In the genomic region with DNA sequence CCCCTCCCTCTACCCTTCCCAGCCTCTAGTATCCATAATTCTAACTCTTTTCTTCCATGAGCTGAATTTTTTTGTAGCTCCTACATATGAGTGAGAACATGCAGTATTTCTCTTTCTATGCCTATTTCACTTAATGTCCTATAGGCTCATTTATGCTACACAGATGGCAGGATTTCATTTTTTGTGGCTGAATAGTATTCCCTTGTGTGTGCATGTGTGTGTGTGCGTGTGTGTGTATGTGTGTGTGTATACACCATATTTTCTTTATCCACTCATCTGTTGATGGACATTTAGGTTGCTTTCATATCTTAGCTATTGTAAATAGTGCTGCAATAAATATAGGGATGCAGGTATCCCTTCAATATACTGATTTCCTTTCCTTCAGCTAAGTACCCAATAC, we compare ENCODE assay signal across 32 cellular contexts.
"Had no signal": no experiment of that assay in that cellular context is flagged by ENCODE, and none has a peak within 500 bp of the region (broad histone marks: within the 10 kb centered on the region; RNA-seq: fewer than 3 reads in every experiment).

No MANE protein-coding gene starts in this region.

- FAIRE-seq: bronchial epithelial cell, colon had no signal

- H3K27ac ChIP-seq: adrenal gland, body of pancreas, brain microvascular endothelial cell, breast epithelium, cardiac muscle cell had no signal

- ATAC-seq: activated naive CD4-positive, alpha-beta T cell treated with anti-CD3 and anti-CD28 coated beads, Interleukin-2, amount 50 U/mL, for 72 hours; activated naive CD8-positive, alpha-beta T cell treated with anti-CD3 and anti-CD28 coated beads, Interleukin-2, amount 50 U/mL, for 24 hours; activated T-cell treated with anti-CD3 and anti-CD28 coated beads, Interleukin-2, amount 50 U/mL, for 4 hours; activated T-cell treated with anti-CD3 and anti-CD28 coated beads, Interleukin-2, amount 50 U/mL, for 72 hours; activated T-helper 17 cell treated with anti-CD3 and anti-CD28 coated beads, Interleukin-2, amount 50 U/mL, for 72 hours; body of pancreas had no signal

- H3K9me3 ChIP-seq: adrenal gland, body of pancreas had no signal

- H3K36me3 ChIP-seq: adrenal gland, ascending aorta, brain microvascular endothelial cell, breast epithelium, cardiac muscle cell had no signal

- H3K4me1 ChIP-seq: adrenal gland, ascending aorta, body of pancreas, breast epithelium had no signal

- H3K4me3 ChIP-seq: adrenal gland, ascending aorta, body of pancreas, breast epithelium, cardiac muscle cell had no signal

- DNase-seq: activated effector memory CD4-positive, alpha-beta T cell treated with anti-CD3 and anti-CD28 coated beads, Interleukin-2, amount 50 U/mL, for 16 hours; activated effector memory CD4-positive, alpha-beta T cell treated with Interleukin-2 at 50 U/mL for 16 hours; activated gamma-delta T cell; activated gamma-delta T cell treated with Interleukin-2 at 50 U/mL for 16 hours; activated naive CD4-positive, alpha-beta T cell; activated naive CD4-positive, alpha-beta T cell treated with anti-CD3 and anti-CD28 coated beads for 36 hours; activated naive CD4-positive, alpha-beta T cell treated with anti-CD3 and anti-CD28 coated beads, Interleukin-2, amount 10 ng/mL, durations not matched to agents 7 days and 5 days; activated naive CD4-positive, alpha-beta T cell treated with anti-CD3 and anti-CD28 coated beads, Interleukin-2, amount 50 U/mL, for 16 hours; activated naive CD4-positive, alpha-beta T cell treated with Interleukin-2 at 50 U/mL for 16 hours; activated naive CD8-positive, alpha-beta T cell treated with anti-CD3 and anti-CD28 coated beads for 36 hours; activated naive CD8-positive, alpha-beta T cell treated with anti-CD3 and anti-CD28 coated beads, Interleukin-2, amount 10 ng/mL, durations not matched to agents 7 days and 5 days; activated naive CD8-positive, alpha-beta T cell treated with anti-CD3 and anti-CD28 coated beads, Interleukin-2, amount 50 U/mL, for 24 hours; activated T-cell treated with anti-CD3 and anti-CD28 coated beads, Interleukin-2, amount 50 U/mL, for 4 hours; activated T-cell treated with anti-CD3 and anti-CD28 coated beads, Interleukin-2, amount 50 U/mL, for 48 hours; activated T-cell treated with anti-CD3 and anti-CD28 coated beads, Interleukin-2, amount 50 U/mL, for 72 hours; adrenal gland; amniotic stem cell; amygdala; anterior cingulate cortex; aorta; body of pancreas; brain microvascular endothelial cell; caudate nucleus; central memory CD4-positive, alpha-beta T cell; cerebellar nuclear complex had no signal

- H3K27me3 ChIP-seq: adrenal gland, ascending aorta, body of pancreas, brain microvascular endothelial cell, breast epithelium, cardiac muscle cell had no signal
